ENCODE assay signal across 9 cellular contexts in the genomic region with DNA sequence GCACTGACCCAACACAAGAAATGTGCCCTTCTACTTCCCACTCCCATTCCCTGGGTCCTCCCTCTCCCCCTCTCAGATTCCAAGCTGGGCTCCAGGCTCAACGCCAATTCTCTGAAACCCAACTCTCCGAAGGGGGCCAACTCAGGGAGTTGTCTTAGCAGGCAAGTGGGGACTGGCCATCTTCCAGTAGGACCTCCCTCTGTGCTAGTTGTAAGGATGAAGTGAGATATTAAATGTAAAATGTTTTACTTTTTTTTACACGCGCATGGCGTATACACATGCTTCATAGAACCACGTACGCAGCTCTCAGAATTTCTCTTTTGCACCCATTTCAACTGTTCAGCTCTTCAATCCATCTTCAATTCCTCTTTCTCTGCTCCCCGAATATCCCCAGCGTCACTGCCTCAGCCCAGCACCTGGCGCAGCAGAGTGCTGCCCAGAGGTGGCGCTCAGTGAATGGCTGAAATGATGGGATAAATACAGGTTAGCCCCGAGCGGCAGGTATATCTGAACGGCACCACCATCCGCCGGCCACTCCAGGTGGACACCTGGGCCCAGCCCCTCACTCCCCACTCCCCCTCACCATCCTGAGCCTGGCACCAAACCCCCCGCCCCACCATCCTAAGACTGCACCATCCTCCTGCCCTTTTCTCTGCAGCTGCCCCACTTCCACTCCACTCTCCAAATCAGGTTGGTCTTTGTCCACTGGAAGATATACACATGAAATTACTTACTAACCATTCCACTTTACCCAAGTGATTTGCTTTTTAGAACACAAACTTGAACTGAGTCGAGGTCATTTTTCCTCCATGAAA. TPM values are rescaled to one million over a fixed set of nuclear protein-coding genes. Genes with fewer than 3 reads are reported as not detected.
DNase-seq lines count a peak whose midpoint lies in the region; ATAC-seq and TF ChIP-seq lines count a peak whose summit lies in the region.
"Had no signal": no experiment of that assay in that cellular context is flagged by ENCODE, and none has a peak within 500 bp of the region (broad histone marks: within the 10 kb centered on the region; RNA-seq: fewer than 3 reads in every experiment).

No MANE protein-coding gene starts in this region.

- ATAC-seq in sciatic nerve (peak; percentile 69), GM18873 (IDR thresholded peaks at IDR 0.05; ENCODE audit: low FRiP score, unreplicated experiment) (no peak)
- ATAC-seq in effector memory CD8-positive, alpha-beta T cell (replicated peaks): no peak

- H3K4me1 Mint-ChIP-seq in effector memory CD8-positive, alpha-beta T cell (ENCODE audit: low read depth in 2 of 2): peaks cover 4 to 10% of the 10 kb centered on the region in 2 donors

- TF ChIP-seq CTCF in LNCaP clone FGC (IDR thresholded peaks at IDR 0.05; ENCODE audit: control insufficient read depth, extremely low read depth, insufficient read depth): peak; percentile 73
- TF ChIP-seq CTCF in OCI-LY3 (IDR thresholded peaks at IDR 0.05; ENCODE audit: low read depth, low read length): peak; percentile 26; the same call in 1 of the 2 replicates
- TF ChIP-seq CTCF in fibroblast of lung (conservative IDR thresholded peaks at IDR 0.05 in 1 of 2, IDR thresholded peaks at IDR 0.05 in 1 of 2; ENCODE audit: low read depth in 1 of 2, low read length in 2 of 2): no peak

- H3K9me3 ChIP-seq in OCI-LY3 (ENCODE audit: insufficient read depth, low read length): no peaks in the 10 kb centered on the region
- no peaks in the 10 kb centered on the region for H3K9me3 ChIP-seq in fibroblast of lung (ENCODE audit: control insufficient read depth, insufficient read depth, low read depth, low read length)

- H3K79me2 ChIP-seq in OCI-LY3 (ENCODE audit: low read length): no peaks in the 10 kb centered on the region
- H3K79me2 ChIP-seq in fibroblast of lung (ENCODE audit: control insufficient read depth, insufficient read depth, low read length): no peaks in the 10 kb centered on the region

- DNase-seq in LNCaP clone FGC (ENCODE audit: low read depth) (no peak), fibroblast of lung (ENCODE audit: low read depth in 2 of 2) (peak; percentile 8 to 22), sciatic nerve (ENCODE audit: low spot score) (peak; percentile 52), glomerular visceral epithelial cell (ENCODE audit: extremely low spot score) (no peak)
- no peak for DNase-seq in effector memory CD8-positive, alpha-beta T cell
- DNase-seq: activated CD4-positive, alpha-beta memory T cell treated with anti-CD3 and anti-CD28 coated beads, Interleukin-2, amount 10 ng/mL, durations not matched to agents 7 days and 5 days; anterior cingulate cortex had no signal

- no peaks in the 10 kb centered on the region for H3K9me3 Mint-ChIP-seq in effector memory CD8-positive, alpha-beta T cell
- H3K9me3 Mint-ChIP-seq: activated CD4-positive, alpha-beta memory T cell treated with anti-CD3 and anti-CD28 coated beads, Interleukin-2, amount 10 ng/mL, durations not matched to agents 7 days and 5 days had no signal

- H3K27me3 Mint-ChIP-seq in effector memory CD8-positive, alpha-beta T cell: peaks cover 42 to 68% of the 10 kb centered on the region in 2 donors

- H3K27me3 ChIP-seq in OCI-LY3 (ENCODE audit: low read depth, low read length): peaks cover 41% of the 10 kb centered on the region
- peaks cover 17% of the 10 kb centered on the region for H3K27me3 ChIP-seq in fibroblast of lung (ENCODE audit: control insufficient read depth, insufficient read depth, low read length)

- H3K36me3 ChIP-seq in OCI-LY3 (replicated peaks; ENCODE audit: low read depth, low read length) (no peaks in the 10 kb centered on the region), fibroblast of lung (ENCODE audit: control insufficient read depth, insufficient read depth, low read length) (no peaks in the 10 kb centered on the region)

- no peak overlapping the region for H3K4me3 ChIP-seq in LNCaP clone FGC (ENCODE audit: low read depth, low read length)
- H3K4me3 ChIP-seq in OCI-LY3 (ENCODE audit: low read length): no peak overlapping the region
- H3K4me3 ChIP-seq in fibroblast of lung (replicated peaks in 1 of 4; ENCODE audit: control extremely low read depth in 1 of 4, insufficient read depth in 1 of 4, low read depth in 3 of 4, low read length in 4 of 4): no peak overlapping the region

- no peak overlapping the region for H3K27ac ChIP-seq in OCI-LY3 (ENCODE audit: low read length)
- H3K27ac ChIP-seq in fibroblast of lung (ENCODE audit: insufficient read depth, low read length): no peak overlapping the region

- H3K9ac ChIP-seq in OCI-LY3 (ENCODE audit: low read length): no peak overlapping the region
- H3K9ac ChIP-seq in fibroblast of lung (ENCODE audit: insufficient read depth, low read length): no peak overlapping the region

- peaks cover 15% of the 10 kb centered on the region for H4K20me1 ChIP-seq in OCI-LY3 (ENCODE audit: insufficient read depth, low read length)
- no peaks in the 10 kb centered on the region for H4K20me1 ChIP-seq in fibroblast of lung (ENCODE audit: control insufficient read depth, extremely low read depth, insufficient read depth, low read length)

- H3K36me3 Mint-ChIP-seq in effector memory CD8-positive, alpha-beta T cell (ENCODE audit: insufficient read depth): no peaks in the 10 kb centered on the region

- no peak overlapping the region for H3K4me2 ChIP-seq in OCI-LY3 (ENCODE audit: low read length)
- H3K4me2 ChIP-seq in fibroblast of lung (ENCODE audit: extremely low read depth, insufficient read depth, low read length): no peak overlapping the region

- H3K4me1 ChIP-seq in OCI-LY3 (ENCODE audit: low read length) (peaks cover 8% of the 10 kb centered on the region), fibroblast of lung (ENCODE audit: control insufficient read depth, extremely low read depth, insufficient read depth, low read length) (no peaks in the 10 kb centered on the region)

- no peak overlapping the region for H3K27ac Mint-ChIP-seq in effector memory CD8-positive, alpha-beta T cell
- H3K27ac Mint-ChIP-seq: activated CD4-positive, alpha-beta memory T cell treated with anti-CD3 and anti-CD28 coated beads, Interleukin-2, amount 10 ng/mL, durations not matched to agents 7 days and 5 days had no signal

- intact Hi-C loops in sciatic nerve (cut with DNase I): no loop called here

- no peak overlapping the region for H3K4me3 Mint-ChIP-seq in effector memory CD8-positive, alpha-beta T cell
- H3K4me3 Mint-ChIP-seq: activated CD4-positive, alpha-beta memory T cell treated with anti-CD3 and anti-CD28 coated beads, Interleukin-2, amount 10 ng/mL, durations not matched to agents 7 days and 5 days had no signal

- H2AFZ ChIP-seq in OCI-LY3 (ENCODE audit: low read depth, low read length) (no peak overlapping the region), fibroblast of lung (ENCODE audit: low read length) (no peak overlapping the region)

RNA-seq across cellular contexts. Expression of a gene that starts 43.9 kb away (rescaled TPM):
- total RNA-seq in fibroblast of lung (3.1 and 4.6 TPM in 2 replicates), sciatic nerve (69.3 TPM)
- polyA plus RNA-seq in fibroblast of lung: 2.1 and 3.9 TPM in 2 replicates
- 3.4 and 3.7 TPM in 2 replicates for polyA plus RNA-seq in fibroblast of lung (2012)
- polyA minus RNA-seq in fibroblast of lung (ENCODE audit: low replicate concordance): 5.9 and 20.0 TPM in 2 replicates

Comparison
In these comparisons a context has a peak if more than half of its experiments do, and no peak if none do; other contexts are left out.
1. DNase-seq: peak in fibroblast of lung (2 of 2) and sciatic nerve (single experiment); none in LNCaP clone FGC (single experiment), glomerular visceral epithelial cell (single experiment) and effector memory CD8-positive, alpha-beta T cell (0 of 3).
2. CTCF ChIP-seq: peak in LNCaP clone FGC (single experiment) and OCI-LY3 (single experiment); none in fibroblast of lung (0 of 2).
3. RNA of a gene that starts 43.9 kb away (total RNA-seq): 69.3 TPM in sciatic nerve (single experiment); 3.1 to 4.6 TPM in fibroblast of lung; every median in the first group is over 10 times any median in the second.